ENCODE assay signal across 7 cellular contexts in genomic region chr21:8257083-8257799, GRCh38.
DNase-seq lines count a peak whose midpoint lies in the region; ATAC-seq and TF ChIP-seq lines count a peak whose summit lies in the region.
"Not testable (repeated sequence)": the region's sequence is repeated elsewhere in the genome, so short reads cannot be mapped to it uniquely, and the experiment has no call there.

No MANE protein-coding gene starts in this region.

- not testable (repeated sequence) for H3K36me3 Mint-ChIP-seq in activated naive CD8-positive, alpha-beta T cell treated with anti-CD3 and anti-CD28 coated beads, Interleukin-2, amount 50 U/mL, for 24 hours (ENCODE audit: low read depth); nephron progenitor cell (ENCODE audit: low read depth)

- H3K36me3 ChIP-seq in left ventricle myocardium inferior = not testable (repeated sequence)

- peak; percentile 1 for DNase-seq in HT1080 (ENCODE audit: low read depth)
- peak; percentile 25 for DNase-seq in activated CD4-positive, alpha-beta T cell treated with anti-CD3 and anti-CD28 coated beads for 1 hour
- peak; percentile 35 for DNase-seq in activated T-cell treated with anti-CD3 and anti-CD28 coated beads for 48 hours (ENCODE audit: low read depth)
- peak; percentile 10 for DNase-seq in activated naive CD8-positive, alpha-beta T cell treated with anti-CD3 and anti-CD28 coated beads, Interleukin-2, amount 50 U/mL, for 24 hours
- peak; percentile 1 for DNase-seq in left ventricle myocardium inferior
- peak; percentile 23 for DNase-seq in nephron progenitor cell
- peak; percentile 7 for DNase-seq in stimulated activated CD4-positive, alpha-beta T cell treated with anti-CD3 and anti-CD28 coated beads, Interleukin-4, amount 100 ng/mL, for 24 hours

- not testable (repeated sequence) for H3K27ac Mint-ChIP-seq in activated naive CD8-positive, alpha-beta T cell treated with anti-CD3 and anti-CD28 coated beads, Interleukin-2, amount 50 U/mL, for 24 hours; nephron progenitor cell

- H3K4me1 Mint-ChIP-seq in activated naive CD8-positive, alpha-beta T cell treated with anti-CD3 and anti-CD28 coated beads, Interleukin-2, amount 50 U/mL, for 24 hours; nephron progenitor cell: not testable (repeated sequence)

- H3K4me3 ChIP-seq in left ventricle myocardium inferior = not testable (repeated sequence)

- not testable (repeated sequence) for H3K27me3 Mint-ChIP-seq in activated naive CD8-positive, alpha-beta T cell treated with anti-CD3 and anti-CD28 coated beads, Interleukin-2, amount 50 U/mL, for 24 hours; nephron progenitor cell (ENCODE audit: low read depth, poor library complexity)

- H3K9me3 ChIP-seq in left ventricle myocardium inferior (replicated peaks) = not testable (repeated sequence)

- H3K4me3 Mint-ChIP-seq in activated naive CD8-positive, alpha-beta T cell treated with anti-CD3 and anti-CD28 coated beads, Interleukin-2, amount 50 U/mL, for 24 hours; nephron progenitor cell: not testable (repeated sequence)

- not testable (repeated sequence) for H3K27ac ChIP-seq in left ventricle myocardium inferior (replicated peaks)

- not testable (repeated sequence) for H3K27me3 ChIP-seq in left ventricle myocardium inferior (ENCODE audit: low read depth)

- H3K9me3 Mint-ChIP-seq in activated naive CD8-positive, alpha-beta T cell treated with anti-CD3 and anti-CD28 coated beads, Interleukin-2, amount 50 U/mL, for 24 hours; nephron progenitor cell: not testable (repeated sequence)

- H3K4me1 ChIP-seq in left ventricle myocardium inferior = not testable (repeated sequence)

- not testable (repeated sequence) for TF ChIP-seq CTCF in left ventricle myocardium inferior (IDR thresholded peaks at IDR 0.05; ENCODE audit: borderline replicate concordance); nephron progenitor cell (IDR thresholded peaks at IDR 0.05)

- intact Hi-C loops in left ventricle myocardium inferior (cut with micrococcal nuclease) = not testable (repeated sequence)

- ATAC-seq in activated naive CD8-positive, alpha-beta T cell treated with anti-CD3 and anti-CD28 coated beads, Interleukin-2, amount 50 U/mL, for 24 hours = not testable (repeated sequence)
